19 cellular contexts compared by ENCODE assay signal in the genomic region with DNA sequence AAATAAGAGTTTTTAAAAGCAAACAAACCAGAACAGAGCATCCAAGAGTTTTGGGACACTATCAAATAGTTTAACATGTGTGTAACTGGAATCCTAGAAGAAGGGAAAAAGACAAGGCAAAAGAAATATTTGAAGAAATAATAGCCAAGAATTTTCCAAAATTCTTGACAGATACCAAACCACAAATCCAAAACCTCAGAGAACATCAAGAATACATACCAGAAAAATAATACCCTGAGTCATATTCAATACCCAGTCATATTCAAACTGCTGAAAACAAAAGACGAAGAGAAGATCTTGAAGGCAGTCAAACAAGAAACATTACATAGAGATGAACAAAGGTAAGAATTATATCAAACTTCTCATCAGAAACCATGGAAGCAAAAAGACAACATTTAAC.
"Had no signal": no experiment of that assay in that cellular context is flagged by ENCODE, and none has a peak within 500 bp of the region (broad histone marks: within the 10 kb centered on the region; RNA-seq: fewer than 3 reads in every experiment).

No MANE protein-coding gene starts in this region.

- H3K9me3 Mint-ChIP-seq: activated T-helper 17 cell treated with anti-CD3 and anti-CD28 coated beads, Interleukin-2, amount 50 U/mL, for 72 hours had no signal

- H3K27ac ChIP-seq: gastroesophageal sphincter, heart right ventricle, left lung, suprapubic skin had no signal

- H3K27me3 Mint-ChIP-seq: activated T-helper 17 cell treated with anti-CD3 and anti-CD28 coated beads, Interleukin-2, amount 50 U/mL, for 72 hours; naive thymus-derived CD8-positive, alpha-beta T cell had no signal

- H3K36me3 ChIP-seq: left lung had no signal

- H3K9me3 ChIP-seq: gastroesophageal sphincter, heart right ventricle, left lung, mucosa of descending colon, suprapubic skin had no signal

- H3K4me3 ChIP-seq: gastroesophageal sphincter, heart right ventricle, left lung, mucosa of descending colon, suprapubic skin had no signal

- H3K27ac Mint-ChIP-seq: activated T-helper 17 cell treated with anti-CD3 and anti-CD28 coated beads, Interleukin-2, amount 50 U/mL, for 72 hours; naive thymus-derived CD8-positive, alpha-beta T cell had no signal

- H3K4me3 Mint-ChIP-seq: activated T-helper 17 cell treated with anti-CD3 and anti-CD28 coated beads, Interleukin-2, amount 50 U/mL, for 72 hours; naive thymus-derived CD8-positive, alpha-beta T cell had no signal

- H3K27me3 ChIP-seq: gastroesophageal sphincter, heart right ventricle, left lung, suprapubic skin had no signal

- DNase-seq: activated CD4-positive, alpha-beta T cell treated with anti-CD3 and anti-CD28 coated beads, Interleukin-2, amount 50 U/mL, for 1 hour; activated CD8-positive, alpha-beta memory T cell treated with anti-CD3 and anti-CD28 coated beads for 24 hours; activated naive CD4-positive, alpha-beta T cell treated with Interleukin-2 at 50 U/mL for 16 hours; caudate nucleus; cortex of kidney; effector CD4-positive, alpha-beta T cell; heart right ventricle; islet precursor cell; left lung; mucosa of descending colon; naive thymus-derived CD8-positive, alpha-beta T cell; stimulated activated CD4-positive, alpha-beta T cell treated with anti-CD3 and anti-CD28 coated beads, Interleukin-2, amount 100 ng/mL, for 48 hours; stimulated activated naive CD4-positive, alpha-beta T cell; T-helper 1 cell; T1000; trophoblast cell had no signal
